10 cellular contexts compared by ENCODE assay signal in genomic region chr15:61084502-61084901, GRCh38.
"Had no signal": no experiment of that assay in that cellular context is flagged by ENCODE, and none has a peak within 500 bp of the region (broad histone marks: within the 10 kb centered on the region; RNA-seq: fewer than 3 reads in every experiment).

No MANE protein-coding gene starts in this region.

- H3K27me3 ChIP-seq: body of pancreas had no signal

- H3K27ac ChIP-seq: body of pancreas had no signal

- H3K9me3 ChIP-seq: body of pancreas had no signal

- DNase-seq: activated CD4-positive, alpha-beta T cell treated with anti-CD3 and anti-CD28 coated beads for 48 hours; activated gamma-delta T cell treated with Interleukin-2 at 50 U/mL for 16 hours; activated naive CD8-positive, alpha-beta T cell treated with anti-CD3 and anti-CD28 coated beads for 36 hours; cerebellar nuclear complex; effector CD8-positive, alpha-beta T cell; stimulated activated CD4-positive, alpha-beta T cell treated with anti-CD3 and anti-CD28 coated beads, Interleukin-12 subunit alpha, Interleukin-12 subunit beta, amount 100 ng/mL, for 4 hours; stimulated activated CD4-positive, alpha-beta T cell treated with anti-CD3 and anti-CD28 coated beads, Interleukin-2, amount 100 ng/mL, for 24 hours; T-helper 1 cell had no signal

- H3K4me3 Mint-ChIP-seq: activated naive CD8-positive, alpha-beta T cell treated with anti-CD3 and anti-CD28 coated beads for 36 hours; neural crest cell had no signal

- H3K9me3 Mint-ChIP-seq: activated naive CD8-positive, alpha-beta T cell treated with anti-CD3 and anti-CD28 coated beads for 36 hours; neural crest cell had no signal

- H3K36me3 Mint-ChIP-seq: activated naive CD8-positive, alpha-beta T cell treated with anti-CD3 and anti-CD28 coated beads for 36 hours had no signal

- H3K27me3 Mint-ChIP-seq: activated naive CD8-positive, alpha-beta T cell treated with anti-CD3 and anti-CD28 coated beads for 36 hours had no signal

- H3K27ac Mint-ChIP-seq: activated naive CD8-positive, alpha-beta T cell treated with anti-CD3 and anti-CD28 coated beads for 36 hours had no signal

- H3K4me3 ChIP-seq: body of pancreas had no signal

- ATAC-seq: body of pancreas had no signal
